In the genomic region with DNA sequence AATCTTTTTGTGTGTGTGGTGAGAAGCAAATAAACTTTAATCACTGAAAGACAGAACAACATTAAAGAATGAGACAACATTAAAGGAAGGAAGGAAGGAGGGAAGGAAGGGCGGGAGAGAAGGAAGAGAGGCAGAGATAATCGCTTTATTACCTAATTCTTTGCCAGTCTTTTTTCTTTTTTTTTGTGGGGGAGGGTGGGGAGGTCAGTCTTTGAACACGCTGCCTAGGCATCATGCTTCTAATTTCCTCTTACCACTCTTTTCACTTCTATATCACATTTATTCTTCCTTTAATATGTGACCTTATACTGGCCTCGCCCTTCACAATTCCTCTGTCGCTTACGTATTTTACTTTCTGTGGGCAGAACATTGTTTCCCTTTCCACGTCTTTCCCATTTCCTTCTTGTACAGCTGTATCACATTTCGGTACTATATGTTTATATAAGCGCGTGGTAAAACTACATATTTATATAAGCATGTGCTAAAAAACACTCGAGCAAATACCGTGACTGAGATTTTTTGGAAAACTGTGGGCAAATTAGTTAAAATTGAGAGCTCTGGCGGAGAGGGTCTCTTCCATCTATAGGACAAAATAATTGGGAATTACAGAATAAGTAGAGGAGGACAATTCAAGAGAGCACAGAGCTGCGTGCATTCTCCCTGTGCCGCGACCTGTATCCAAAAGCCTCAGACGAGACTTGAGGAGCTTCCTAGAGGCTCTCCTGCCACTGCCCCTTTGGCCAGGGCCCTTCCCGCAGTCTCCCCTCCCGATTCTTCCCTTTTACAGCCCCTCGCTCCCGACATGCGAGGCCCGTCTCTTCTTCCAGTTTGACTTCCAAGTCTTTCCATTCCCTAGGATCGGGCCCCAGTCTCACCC, we compare ENCODE assay signal across 8 cellular contexts. TPM values are rescaled to one million over a fixed set of nuclear protein-coding genes. Genes with fewer than 3 reads are reported as not detected.
DNase-seq lines count a peak whose midpoint lies in the region; ATAC-seq and TF ChIP-seq lines count a peak whose summit lies in the region.

No MANE protein-coding gene starts in this region.

- 8 to 12% (median 10%) methylated on average over 24 of the region's 24 CpGs for WGBS in psoas muscle, 3 donors

- intact Hi-C loops in activated CD4-positive, alpha-beta T cell treated with anti-CD3 and anti-CD28 coated beads, Interleukin-2, amount 10 ng/mL, durations not matched to agents 24 days and 14 days (cut with micrococcal nuclease), result no loop called here
- intact Hi-C loops in psoas muscle (cut with DNase I), result no loop called here

- H3K36me3 ChIP-seq in cardiac muscle cell, result no peaks in the 10 kb centered on the region
- H3K36me3 ChIP-seq in psoas muscle (ENCODE audit: insufficient read depth in 1 of 2, low read depth in 1 of 2), result no peaks in the 10 kb centered on the region

- H3K9me3 Mint-ChIP-seq in activated CD4-positive, alpha-beta T cell treated with anti-CD3 and anti-CD28 coated beads, Interleukin-2, amount 10 ng/mL, durations not matched to agents 24 days and 14 days, result no peaks in the 10 kb centered on the region

- no peak for TF ChIP-seq CTCF in VCaP (conservative IDR thresholded peaks at IDR 0.05)
- TF ChIP-seq CTCF in cardiac muscle cell (IDR thresholded peaks at IDR 0.05; ENCODE audit: low read depth, low read length), result no peak
- no peak for TF ChIP-seq CTCF in psoas muscle (IDR thresholded peaks at IDR 0.05)

- H3K27me3 Mint-ChIP-seq in activated CD4-positive, alpha-beta T cell treated with anti-CD3 and anti-CD28 coated beads, Interleukin-2, amount 10 ng/mL, durations not matched to agents 24 days and 14 days, result peaks cover 43% of the 10 kb centered on the region

- H3K9me3 ChIP-seq in cardiac muscle cell (ENCODE audit: low read depth) (no peaks in the 10 kb centered on the region), psoas muscle (no peaks in the 10 kb centered on the region)

- no peak overlapping the region for H3K27ac Mint-ChIP-seq in activated CD4-positive, alpha-beta T cell treated with anti-CD3 and anti-CD28 coated beads, Interleukin-2, amount 10 ng/mL, durations not matched to agents 24 days and 14 days

- H3K4me3 ChIP-seq in cardiac muscle cell (peak overlapping the region; percentile 80), psoas muscle (peak overlapping the region; percentile 82)

- peaks cover 9% of the 10 kb centered on the region for H3K27me3 ChIP-seq in cardiac muscle cell
- H3K27me3 ChIP-seq in psoas muscle (ENCODE audit: insufficient read depth in 3 of 3, low read length in 2 of 3), result no peaks in the 10 kb centered on the region

- peak overlapping the region; percentile 42 for H3K4me3 Mint-ChIP-seq in activated CD4-positive, alpha-beta T cell treated with anti-CD3 and anti-CD28 coated beads, Interleukin-2, amount 10 ng/mL, durations not matched to agents 24 days and 14 days

- H3K4me1 ChIP-seq in cardiac muscle cell (ENCODE audit: low read depth) (peaks cover 11% of the 10 kb centered on the region), psoas muscle (peaks cover 12% of the 10 kb centered on the region)

- H3K36me3 Mint-ChIP-seq in activated CD4-positive, alpha-beta T cell treated with anti-CD3 and anti-CD28 coated beads, Interleukin-2, amount 10 ng/mL, durations not matched to agents 24 days and 14 days (ENCODE audit: low read depth), result no peaks in the 10 kb centered on the region

- no peak for DNase-seq in activated CD4-positive, alpha-beta T cell treated with anti-CD3 and anti-CD28 coated beads, Interleukin-2, amount 10 ng/mL, durations not matched to agents 24 days and 14 days
- no peak for DNase-seq in activated CD4-positive, alpha-beta T cell treated with anti-CD3 and anti-CD28 coated beads, Interleukin-2, amount 50 U/mL, for 48 hours
- DNase-seq in cardiac muscle cell (ENCODE audit: low read depth in 1 of 2, low spot score in 1 of 2) (peak in 1 of 2 donors; percentile 40), psoas muscle (peak in 1 of 2 donors; percentile 55), HUDEP-2 (lab: John Stamatoyannopoulos, UW; ENCODE audit: unreplicated experiment in 76 of 76) (no peak), NK-92 (lab: John Stamatoyannopoulos, UW; ENCODE audit: unreplicated experiment) (no peak)

- peak overlapping the region; percentile 83 for H3K27ac ChIP-seq in VCaP
- peak overlapping the region; percentile 35 for H3K27ac ChIP-seq in cardiac muscle cell
- H3K27ac ChIP-seq in psoas muscle, result peak overlapping the region; percentile 94

- peaks cover 2% of the 10 kb centered on the region for H3K4me1 Mint-ChIP-seq in activated CD4-positive, alpha-beta T cell treated with anti-CD3 and anti-CD28 coated beads, Interleukin-2, amount 10 ng/mL, durations not matched to agents 24 days and 14 days

- ATAC-seq in psoas muscle (peak; percentile 38 to 63 (median 46)), GM19397 (IDR thresholded peaks at IDR 0.05; ENCODE audit: unreplicated experiment) (no peak)

RNA-seq across cellular contexts. Expression of a gene that starts 0.8 kb away (rescaled TPM):
- total RNA-seq in activated CD4-positive, alpha-beta T cell treated with anti-CD3 and anti-CD28 coated beads, Interleukin-2, amount 10 ng/mL, durations not matched to agents 24 days and 14 days, result not detected in 2 replicates
- total RNA-seq in cardiac muscle cell (7.1 and 15.0 TPM in 2 replicates), psoas muscle (100 to 1,000 TPM in 1 of 4 donors, 10 to 100 TPM in 3; 48.4 to 101 (median 63.0) TPM)
- polyA plus RNA-seq in cardiac muscle cell (6.4 and 10.2 TPM in 2 replicates), psoas muscle (10 to 100 TPM in 2 of 3 donors, 1 to 10 TPM in 1; 2.1 to 15.5 (median 12.6) TPM)

Comparison
In these comparisons a context has a peak if more than half of its experiments do, and no peak if none do; other contexts are left out.
1. H3K27ac ChIP-seq: peak in every context shown above with its lines; median percentile 94 in psoas muscle; 83 in VCaP; 35 in cardiac muscle cell.